Comparison of ENCODE assay signal across 9 cellular contexts in genomic region chr1:29453502-29454240, GRCh38.
DNase-seq lines count a peak whose midpoint lies in the region; FAIRE-seq and TF ChIP-seq lines count a peak whose summit lies in the region.
"Had no signal": no experiment of that assay in that cellular context is flagged by ENCODE, and none has a peak within 500 bp of the region (broad histone marks: within the 10 kb centered on the region; RNA-seq: fewer than 3 reads in every experiment).

No MANE protein-coding gene starts in this region.

- H3K4me3 ChIP-seq in kidney (ENCODE audit: low read length in 2 of 2): no peak overlapping the region

- intact Hi-C loops in kidney (cut with DNase I): no loop called here

- peaks cover 9% of the 10 kb centered on the region for H3K4me1 Mint-ChIP-seq in neural crest cell

- H3K9ac ChIP-seq in kidney (ENCODE audit: low read length in 2 of 2): no peak overlapping the region

- no peak overlapping the region for H3K27ac Mint-ChIP-seq in neural crest cell (ENCODE audit: unreplicated experiment)

- peaks cover 2% of the 10 kb centered on the region for H3K9me3 Mint-ChIP-seq in neural crest cell

- no peaks in the 10 kb centered on the region for H3K9me3 ChIP-seq in kidney (ENCODE audit: control insufficient read depth in 1 of 2, low read length in 2 of 2)

- H3K27me3 Mint-ChIP-seq in neural crest cell (ENCODE audit: low read depth): peaks cover 4% of the 10 kb centered on the region

- TF ChIP-seq CTCF in 22Rv1 (IDR thresholded peaks at IDR 0.05) (peak; percentile 38; the same call in 1 of the 2 replicates), GM12874 (IDR thresholded peaks at IDR 0.05; ENCODE audit: insufficient read depth, low read depth, low read length) (peak; percentile 37), neural crest cell (conservative IDR thresholded peaks at IDR 0.05) (peak; percentile 59), kidney (IDR thresholded peaks at IDR 0.05; ENCODE audit: borderline replicate concordance, extremely low read depth, insufficient read depth) (no peak)

- DNase-seq in NCI-H526 (lab: John Stamatoyannopoulos, UW) (peak; percentile 45 to 70), dermis microvascular lymphatic vessel endothelial cell (ENCODE audit: low read depth in 2 of 2) (peak; percentile 12 to 54), neural crest cell (ENCODE audit: low read depth, low spot score) (peak; percentile 14), NCI-H345 (lab: John Stamatoyannopoulos, UW) (no peak), T-helper 1 cell (no peak), kidney (no peak)

- no peaks in the 10 kb centered on the region for H3K36me3 Mint-ChIP-seq in neural crest cell (ENCODE audit: low read depth)
- H3K36me3 Mint-ChIP-seq: brain had no signal

- H3K4me1 ChIP-seq in kidney (ENCODE audit: control insufficient read depth in 1 of 2, insufficient read depth in 1 of 2, low read depth in 1 of 2, low read length in 2 of 2): no peaks in the 10 kb centered on the region

- no peak overlapping the region for H3K4me3 Mint-ChIP-seq in neural crest cell
- H3K4me3 Mint-ChIP-seq: brain had no signal

- H3K27ac ChIP-seq in 22Rv1 (no peak overlapping the region), kidney (ENCODE audit: low read depth in 2 of 2, low read length in 2 of 2) (no peak overlapping the region)

- H3K36me3 ChIP-seq in kidney (ENCODE audit: control insufficient read depth in 1 of 2, insufficient read depth in 2 of 2, low read length in 2 of 2): no peaks in the 10 kb centered on the region

- no peak for FAIRE-seq in kidney (lab: Jason Lieb, UNC)

Comparison
In these comparisons a context has a peak if more than half of its experiments do, and no peak if none do; other contexts are left out.
1. DNase-seq: peak in NCI-H526 (2 of 2), dermis microvascular lymphatic vessel endothelial cell (2 of 2) and neural crest cell (single experiment); none in NCI-H345 (single experiment), T-helper 1 cell (0 of 5) and kidney (single experiment).